In the genomic region with DNA sequence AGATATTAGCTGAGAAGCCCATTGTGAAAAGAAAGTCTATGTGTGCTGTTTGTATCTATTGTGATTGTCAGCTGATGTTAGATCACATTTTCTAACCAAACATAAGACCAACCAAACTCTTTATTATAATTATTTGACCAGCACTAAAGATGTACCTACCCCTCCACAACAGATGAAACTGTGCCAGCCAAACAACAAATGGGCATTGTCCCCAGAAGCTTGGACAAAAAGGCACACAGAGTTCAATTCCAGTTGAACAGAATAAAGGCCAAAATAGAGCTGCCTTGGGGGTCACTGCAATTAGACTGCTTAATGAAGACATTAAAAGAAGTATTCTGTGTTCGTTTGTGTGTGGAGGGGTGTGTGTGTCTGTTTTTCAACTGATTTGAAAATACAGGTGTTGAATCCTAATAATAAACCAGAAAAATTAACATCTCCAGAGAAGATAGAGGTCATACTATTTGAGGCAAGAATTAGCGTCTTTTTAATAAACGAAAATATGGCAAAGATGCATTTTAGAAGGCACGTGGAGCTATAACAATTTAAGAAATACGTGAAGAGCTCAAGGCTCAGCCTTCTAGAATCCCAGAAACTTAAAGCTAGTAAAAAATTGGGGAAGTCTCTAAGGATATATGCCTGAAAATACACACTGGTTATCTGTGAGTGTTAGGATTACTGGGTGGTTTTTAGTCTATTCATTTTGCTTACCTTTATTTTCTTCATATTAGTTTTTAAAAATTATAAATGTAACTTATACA, we compare ENCODE assay signal across 23 cellular contexts. TPM values are rescaled to one million over a fixed set of nuclear protein-coding genes. Genes with fewer than 3 reads are reported as not detected.
A peak's percentile ranks its signal among the peaks of the same experiment; 100 is the strongest.
DNase-seq lines count a peak whose midpoint lies in the region; TF ChIP-seq lines count a peak whose summit lies in the region.
"Had no signal": no experiment of that assay in that cellular context is flagged by ENCODE, and none has a peak within 500 bp of the region (broad histone marks: within the 10 kb centered on the region; RNA-seq: fewer than 3 reads in every experiment).

No MANE protein-coding gene starts in this region.

- DNase-seq in mammary epithelial cell (no peak), breast epithelium (ENCODE audit: low spot score in 2 of 2) (no peak), dorsolateral prefrontal cortex (peak in 5 of 10 donors; percentile 50 to 85 (median 58)), tibial nerve (ENCODE audit: low spot score in 2 of 2) (no peak), NCI-H345 (lab: John Stamatoyannopoulos, UW) (no peak), mucosa of gallbladder (ENCODE audit: low spot score) (no peak), kidney tubule cell (ENCODE audit: low spot score) (no peak)
- DNase-seq: activated CD4-positive, alpha-beta T cell treated with anti-CD3 and anti-CD28 coated beads, Interleukin-2, amount 50 U/mL, for 1 hour; activated gamma-delta T cell treated with Interleukin-2 at 50 U/mL for 16 hours; BE2C; DMS 273 treated with DMSO at 0.1 percent for 48 hours; gastrocnemius medialis; HCEC 1CT; left colon; mucosa of descending colon; NCI-H69; PC-3; SIG-M5; stimulated activated CD4-positive, alpha-beta T cell treated with anti-CD3 and anti-CD28 coated beads, Interleukin-12 subunit alpha, Interleukin-12 subunit beta, amount 100 ng/mL, for 4 hours; T-helper 1 cell had no signal

- no peaks in the 10 kb centered on the region for H4K20me1 ChIP-seq in mammary epithelial cell (ENCODE audit: insufficient read depth, low read length)

- no peak overlapping the region for H3K4me2 ChIP-seq in mammary epithelial cell (ENCODE audit: insufficient read depth, low read depth, low read length)
- H3K4me2 ChIP-seq: neural progenitor cell had no signal

- no TSS peak for BruUV-seq in mammary epithelial cell (replicated peaks; lab: Mats Ljungman, UMichigan)

- H3K9ac ChIP-seq in mammary epithelial cell (ENCODE audit: insufficient read depth, low read length), result no peak overlapping the region
- H3K9ac ChIP-seq: neural progenitor cell had no signal

- no peaks in the 10 kb centered on the region for H3K9me3 ChIP-seq in mammary epithelial cell (replicated peaks; ENCODE audit: insufficient read depth, low read length)
- no peaks in the 10 kb centered on the region for H3K9me3 ChIP-seq in breast epithelium
- H3K9me3 ChIP-seq in mesodermal cell (ENCODE audit: control insufficient read depth, low read length), result no peaks in the 10 kb centered on the region
- H3K9me3 ChIP-seq in tibial nerve, result no peaks in the 10 kb centered on the region
- H3K9me3 ChIP-seq: BE2C, gastrocnemius medialis, mucosa of descending colon, right atrium auricular region had no signal

- H3K4me1 ChIP-seq in mammary epithelial cell (ENCODE audit: insufficient read depth, low read length) (peaks cover 17% of the 10 kb centered on the region), breast epithelium (no peaks in the 10 kb centered on the region), mesodermal cell (ENCODE audit: control insufficient read depth, insufficient read depth, low read length, poor library complexity, severe bottlenecking) (peaks cover 11% of the 10 kb centered on the region), tibial nerve (peaks cover 0 to 16% (median 7%) of the 10 kb centered on the region in 4 donors)
- H3K4me1 ChIP-seq: BE2C, right atrium auricular region had no signal

- H3K4me3 ChIP-seq in mammary epithelial cell (replicated peaks in 1 of 3; ENCODE audit: insufficient read depth in 1 of 3, low read depth in 2 of 3, low read length in 3 of 3) (no peak overlapping the region), breast epithelium (no peak overlapping the region), dorsolateral prefrontal cortex (peak overlapping the region in 58 of 59 donors; percentile 3 to 74 (median 55)), mesodermal cell (ENCODE audit: extremely low read depth, insufficient read depth, low read length, poor library complexity, severe bottlenecking) (peak overlapping the region; percentile 15), tibial nerve (no peak overlapping the region)
- H3K4me3 ChIP-seq: gastrocnemius medialis, mucosa of descending colon, neural progenitor cell, right atrium auricular region had no signal

- in situ Hi-C loops in mammary epithelial cell (cut with MboI; ENCODE audit: low sequenced_read_pairs in 2 of 2), result loop anchor here (5.0 to 10.0 kb wide), 2 partner anchors 123 to 130 kb away; no protein-coding TSS in a partner anchor

- TF ChIP-seq EP300 in tibial nerve (IDR thresholded peaks at IDR 0.05), result no peak

- CTCF ChIA-PET in mammary epithelial cell (lab: Charles Lee; ENCODE audit: low non-redundant PET), result no interaction called here

- H3K27ac ChIP-seq in mammary epithelial cell (ENCODE audit: insufficient read depth, low read depth, low read length) (no peak overlapping the region), breast epithelium (peak overlapping the region in 1 of 2 donors; percentile 17), dorsolateral prefrontal cortex (peak overlapping the region; percentile 22 to 97 (median 89)), mesodermal cell (ENCODE audit: low read depth, low read length, severe bottlenecking) (no peak overlapping the region), tibial nerve (peak overlapping the region in 3 of 4 donors; percentile 25 to 76 (median 30))
- H3K27ac ChIP-seq: gastrocnemius medialis, neural progenitor cell, right atrium auricular region had no signal

- H3K36me3 ChIP-seq in mammary epithelial cell (ENCODE audit: insufficient read depth, low read length), result no peaks in the 10 kb centered on the region
- H3K36me3 ChIP-seq in breast epithelium, result no peaks in the 10 kb centered on the region
- H3K36me3 ChIP-seq in mesodermal cell (ENCODE audit: control insufficient read depth, insufficient read depth, low read length), result peaks cover 5% of the 10 kb centered on the region
- no peaks in the 10 kb centered on the region for H3K36me3 ChIP-seq in tibial nerve
- H3K36me3 ChIP-seq: BE2C, gastrocnemius medialis, neural progenitor cell, right atrium auricular region had no signal

- dilution Hi-C loops in mammary epithelial cell (cut with HindIII; ENCODE audit: low sequenced_read_pairs), result no loop called here

- peak overlapping the region; percentile 30 for H2AFZ ChIP-seq in mammary epithelial cell (ENCODE audit: low read depth, low read length)
- H2AFZ ChIP-seq: neural progenitor cell had no signal

- H3K27me3 ChIP-seq in mammary epithelial cell (ENCODE audit: insufficient read depth, low read length) (no peaks in the 10 kb centered on the region), breast epithelium (no peaks in the 10 kb centered on the region), dorsolateral prefrontal cortex (no peaks in the 10 kb centered on the region), tibial nerve (no peaks in the 10 kb centered on the region)
- H3K27me3 ChIP-seq: gastrocnemius medialis, neural progenitor cell, right atrium auricular region had no signal

- WGBS in mammary epithelial cell (ENCODE audit: low coverage, missing lambda C conversion rate), result 25% methylated on average over 5 of the region's 5 CpGs
- 89 to 91% methylated on average over 4 of the region's 5 CpGs for WGBS in mesodermal cell (ENCODE audit: insufficient coverage in 2 of 2), 2 experiments
- WGBS in tibial nerve, 2 donors, result 54 to 57% methylated on average over 5 of the region's 5 CpGs

- intact Hi-C loops in mammary epithelial cell (cut with micrococcal nuclease), result loop anchor here (10.0 kb wide), 1 partner anchor 613 kb away; no protein-coding TSS in a partner anchor
- intact Hi-C loops in breast epithelium (cut with DNase I; ENCODE audit: low total_unique reads), result no loop called here
- intact Hi-C loops in dorsolateral prefrontal cortex (cut with DNase I), result no loop called here

- TF ChIP-seq POLR2A in breast epithelium (IDR thresholded peaks at IDR 0.05), result no peak
- TF ChIP-seq POLR2A in tibial nerve (IDR thresholded peaks at IDR 0.05), result no peak

- no peaks in the 10 kb centered on the region for H3K79me2 ChIP-seq in mammary epithelial cell (ENCODE audit: insufficient read depth, low read length)

- TF ChIP-seq CTCF in mammary epithelial cell (conservative IDR thresholded peaks at IDR 0.05 in 1 of 2, IDR thresholded peaks at IDR 0.05 in 1 of 2; ENCODE audit: extremely low read depth in 1 of 2, insufficient read depth in 1 of 2, low read depth in 1 of 2, low read length in 2 of 2), result no peak
- TF ChIP-seq CTCF in breast epithelium (IDR thresholded peaks at IDR 0.05), result no peak
- peak in 1 of 56 donors; percentile 28 for TF ChIP-seq CTCF in dorsolateral prefrontal cortex (IDR thresholded peaks at IDR 0.05 in 54 of 56, conservative IDR thresholded peaks at IDR 0.05 in 2 of 56; ENCODE audit: low read depth in 1 of 56, partially characterized antibody in 56 of 56)
- TF ChIP-seq CTCF in tibial nerve (IDR thresholded peaks at IDR 0.05), result no peak

RNA-seq across cellular contexts. Expression of a gene that starts 2.2 kb away (rescaled TPM):
- 100 to 1,000 TPM in 1 of 2 donors, 1 to 10 TPM in 1; 1.3 to 157 TPM for total RNA-seq in mammary epithelial cell
- polyA plus RNA-seq in mammary epithelial cell, result 1.3 TPM
- not detected for polyA minus RNA-seq in mammary epithelial cell
- 100 to 1,000 TPM in 1 of 3 donors, 10 to 100 TPM in 2; 25.0 to 508 (median 32.8) TPM for total RNA-seq in breast epithelium
- total RNA-seq in dorsolateral prefrontal cortex, result 1,000 to 10,000 TPM in 7 of 120 experiments, 100 to 1,000 TPM in 112, 10 to 100 TPM in 1; 91.5 to 1,848 (median 415) TPM
- polyA plus RNA-seq in mesodermal cell (2013, experiment 1 of 2), result 262 TPM
- 208 TPM for polyA plus RNA-seq in mesodermal cell (2013, experiment 2 of 2)
- 100 to 1,000 TPM in 2 of 4 donors, 10 to 100 TPM in 2; 59.0 to 344 (median 174) TPM for total RNA-seq in tibial nerve
- total RNA-seq in mucosa of gallbladder, result 3,399 TPM
- total RNA-seq: PC-3 had no signal

RNA-seq across cellular contexts. Expression of a gene that starts 29.7 kb away (rescaled TPM):
- 10 to 100 TPM; 28.8 to 49.5 TPM for total RNA-seq in mammary epithelial cell
- polyA plus RNA-seq in mammary epithelial cell, result 13.3 TPM
- polyA minus RNA-seq in mammary epithelial cell, result 30.9 TPM
- total RNA-seq in breast epithelium, result 10 to 100 TPM; 60.0 to 66.2 (median 61.3) TPM
- 10 to 100 TPM; 29.7 to 60.9 (median 40.7) TPM for total RNA-seq in dorsolateral prefrontal cortex
- 22.0 TPM for polyA plus RNA-seq in mesodermal cell (2013, experiment 1 of 2)
- polyA plus RNA-seq in mesodermal cell (2013, experiment 2 of 2), result 21.5 TPM
- 100 to 1,000 TPM in 1 of 4 donors, 10 to 100 TPM in 3; 92.7 to 117 (median 94.7) TPM for total RNA-seq in tibial nerve
- total RNA-seq in mucosa of gallbladder, result 38.4 TPM

Comparison
In these comparisons a context has a peak if more than half of its experiments do, and no peak if none do; other contexts are left out.
1. H3K27ac ChIP-seq: peak in dorsolateral prefrontal cortex (59 of 59) and tibial nerve (3 of 4); none in mammary epithelial cell (single experiment) and mesodermal cell (single experiment).
2. H3K4me3 ChIP-seq: peak in dorsolateral prefrontal cortex (58 of 59) and mesodermal cell (single experiment); none in mammary epithelial cell (0 of 3), breast epithelium (0 of 3) and tibial nerve (0 of 4).